In the genomic region with DNA sequence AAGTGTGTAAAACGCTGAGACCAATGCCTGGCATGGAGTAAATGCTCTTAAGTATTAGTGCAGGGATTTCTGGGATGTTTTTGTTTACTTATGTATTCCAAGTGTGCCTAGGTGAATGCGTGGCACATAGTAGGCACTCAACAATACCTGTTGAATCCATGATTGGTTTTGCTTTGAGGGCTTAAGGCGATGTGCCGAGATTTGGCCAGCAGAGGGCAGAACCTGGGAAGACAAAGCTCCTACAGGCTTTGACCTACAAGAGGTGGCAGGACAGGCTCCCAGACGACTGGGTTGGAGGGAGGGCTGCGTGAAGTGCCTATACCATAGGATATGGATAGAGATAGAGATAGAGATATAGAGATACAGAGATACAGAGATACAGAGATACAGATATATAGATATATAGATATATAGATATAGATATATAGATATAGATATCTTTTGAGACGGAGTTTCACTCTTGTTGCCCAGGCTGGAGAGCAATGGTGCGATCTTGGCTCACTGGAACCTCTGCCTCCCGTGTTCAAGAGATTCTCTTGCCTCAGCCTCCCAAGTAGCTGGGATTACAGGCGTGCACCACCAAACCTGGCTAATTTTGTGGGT, we compare ENCODE assay signal across 8 cellular contexts. TPM values are rescaled to one million over a fixed set of nuclear protein-coding genes. Genes with fewer than 3 reads are reported as not detected.
DNase-seq lines count a peak whose midpoint lies in the region; ATAC-seq and TF ChIP-seq lines count a peak whose summit lies in the region.

No MANE protein-coding gene starts in this region.

- no peak overlapping the region for H3K27ac Mint-ChIP-seq in type B pancreatic cell

- H3K9me3 Mint-ChIP-seq in activated T-cell treated with anti-CD3 and anti-CD28 coated beads, Interleukin-2, amount 50 U/mL, for 4 hours = no peaks in the 10 kb centered on the region
- no peaks in the 10 kb centered on the region for H3K9me3 Mint-ChIP-seq in type B pancreatic cell

- no peak overlapping the region for H3K4me3 Mint-ChIP-seq in activated T-cell treated with anti-CD3 and anti-CD28 coated beads, Interleukin-2, amount 50 U/mL, for 4 hours
- H3K4me3 Mint-ChIP-seq in type B pancreatic cell = no peak overlapping the region

- no peak for TF ChIP-seq POLR2A in ovary (IDR thresholded peaks at IDR 0.05)

- no peaks in the 10 kb centered on the region for H3K9me3 ChIP-seq in ovary

- H3K36me3 ChIP-seq in ovary = no peaks in the 10 kb centered on the region

- H3K4me3 ChIP-seq in fibroblast of the aortic adventitia (ENCODE audit: low read depth, low read length) = no peak overlapping the region
- H3K4me3 ChIP-seq in ovary = no peak overlapping the region

- no peak for TF ChIP-seq EP300 in ovary (IDR thresholded peaks at IDR 0.05)

- no peaks in the 10 kb centered on the region for H3K27me3 ChIP-seq in ovary

- peak; percentile 83 for TF ChIP-seq CTCF in fibroblast of the aortic adventitia (IDR thresholded peaks at IDR 0.05; ENCODE audit: insufficient read depth, low read length)
- peak; percentile 28 to 68 (median 64) for TF ChIP-seq CTCF in ovary (IDR thresholded peaks at IDR 0.05)
- peak; percentile 83 for TF ChIP-seq CTCF in type B pancreatic cell (conservative IDR thresholded peaks at IDR 0.05)

- DNase-seq in DMS 273 treated with DMSO at 0.1 percent for 48 hours (lab: John Stamatoyannopoulos, UW) (peak; percentile 14), KG1 (lab: John Stamatoyannopoulos, UW) (peak; percentile 47), RKO (ENCODE audit: low spot score) (peak; percentile 42), fibroblast of the aortic adventitia (ENCODE audit: low read depth) (peak; percentile 67), ovary (peak; percentile 57 to 78 (median 69)), type B pancreatic cell (ENCODE audit: extremely low spot score, unreplicated experiment) (no peak)
- DNase-seq in activated T-cell treated with anti-CD3 and anti-CD28 coated beads, Interleukin-2, amount 50 U/mL, for 4 hours = peak; percentile 51

- peak; percentile 62 to 70 for ATAC-seq in activated T-cell treated with anti-CD3 and anti-CD28 coated beads, Interleukin-2, amount 50 U/mL, for 4 hours
- no peak for ATAC-seq in HG03135 (IDR thresholded peaks at IDR 0.05; ENCODE audit: unreplicated experiment)

- H3K4me1 Mint-ChIP-seq in activated T-cell treated with anti-CD3 and anti-CD28 coated beads, Interleukin-2, amount 50 U/mL, for 4 hours (ENCODE audit: low read depth) = peaks cover 6% of the 10 kb centered on the region
- peaks cover 7% of the 10 kb centered on the region for H3K4me1 Mint-ChIP-seq in type B pancreatic cell (ENCODE audit: unreplicated experiment)

- WGBS in ovary, 3 donors = 35 to 44% (median 40%) methylated on average over 10 of the region's 10 CpGs

- intact Hi-C loops in ovary (cut with DNase I) = loop anchor here (2.0 to 10.0 kb wide), 6 partner anchors 111 to 271 kb away; no protein-coding TSS in a partner anchor

- peaks cover 8% of the 10 kb centered on the region for H3K27me3 Mint-ChIP-seq in activated T-cell treated with anti-CD3 and anti-CD28 coated beads, Interleukin-2, amount 50 U/mL, for 4 hours (ENCODE audit: low read depth)
- H3K27me3 Mint-ChIP-seq in type B pancreatic cell = peaks cover 10% of the 10 kb centered on the region

- no peak overlapping the region for H3K27ac ChIP-seq in ovary

- no peaks in the 10 kb centered on the region for H3K36me3 Mint-ChIP-seq in activated T-cell treated with anti-CD3 and anti-CD28 coated beads, Interleukin-2, amount 50 U/mL, for 4 hours (ENCODE audit: insufficient read depth)
- H3K36me3 Mint-ChIP-seq in type B pancreatic cell = no peaks in the 10 kb centered on the region

- no peaks in the 10 kb centered on the region for H3K4me1 ChIP-seq in ovary (ENCODE audit: insufficient read depth)

RNA-seq across cellular contexts. Expression of a gene that starts 13.9 kb away (rescaled TPM):
- total RNA-seq in activated T-cell treated with anti-CD3 and anti-CD28 coated beads, Interleukin-2, amount 50 U/mL, for 4 hours = not detected
- 0.18 and 5.9 TPM in 2 replicates for total RNA-seq in fibroblast of the aortic adventitia (ENCODE audit: low replicate concordance)
- 10 to 100 TPM in 6 of 7 donors, 1 to 10 TPM in 1; 3.1 to 19.9 (median 16.0) TPM for total RNA-seq in ovary
- polyA plus RNA-seq in ovary = 10 to 100 TPM; 10.4 to 19.1 TPM
- total RNA-seq in type B pancreatic cell (ENCODE audit: low replicate concordance) = 7.3 and 12.5 TPM in 2 replicates

RNA-seq across cellular contexts. Expression of a gene that starts 40.0 kb away (rescaled TPM):
- total RNA-seq in activated T-cell treated with anti-CD3 and anti-CD28 coated beads, Interleukin-2, amount 50 U/mL, for 4 hours = 1 to 10 TPM; 3.2 to 8.1 (median 5.5) TPM
- total RNA-seq in fibroblast of the aortic adventitia (ENCODE audit: low replicate concordance) (1.4 TPM in 1 of 2 replicates, not detected in the other), ovary (1 to 10 TPM; 4.1 to 9.2 (median 5.7) TPM), type B pancreatic cell (ENCODE audit: low replicate concordance) (5.5 and 5.6 TPM in 2 replicates)
- 1 to 10 TPM; 3.4 to 5.3 TPM for polyA plus RNA-seq in ovary

RNA-seq across cellular contexts. Expression of a gene that starts 55.2 kb away (rescaled TPM):
- total RNA-seq in activated T-cell treated with anti-CD3 and anti-CD28 coated beads, Interleukin-2, amount 50 U/mL, for 4 hours = 1 to 10 TPM; 8.3 to 9.4 (median 8.7) TPM
- 4.2 and 4.3 TPM in 2 replicates for total RNA-seq in fibroblast of the aortic adventitia (ENCODE audit: low replicate concordance)
- 1 to 10 TPM; 1.4 to 6.2 (median 2.3) TPM for total RNA-seq in ovary
- 1 to 10 TPM; 1.0 to 1.5 TPM for polyA plus RNA-seq in ovary
- total RNA-seq in type B pancreatic cell (ENCODE audit: low replicate concordance) = 5.0 and 10.3 TPM in 2 replicates
